In the genomic region with DNA sequence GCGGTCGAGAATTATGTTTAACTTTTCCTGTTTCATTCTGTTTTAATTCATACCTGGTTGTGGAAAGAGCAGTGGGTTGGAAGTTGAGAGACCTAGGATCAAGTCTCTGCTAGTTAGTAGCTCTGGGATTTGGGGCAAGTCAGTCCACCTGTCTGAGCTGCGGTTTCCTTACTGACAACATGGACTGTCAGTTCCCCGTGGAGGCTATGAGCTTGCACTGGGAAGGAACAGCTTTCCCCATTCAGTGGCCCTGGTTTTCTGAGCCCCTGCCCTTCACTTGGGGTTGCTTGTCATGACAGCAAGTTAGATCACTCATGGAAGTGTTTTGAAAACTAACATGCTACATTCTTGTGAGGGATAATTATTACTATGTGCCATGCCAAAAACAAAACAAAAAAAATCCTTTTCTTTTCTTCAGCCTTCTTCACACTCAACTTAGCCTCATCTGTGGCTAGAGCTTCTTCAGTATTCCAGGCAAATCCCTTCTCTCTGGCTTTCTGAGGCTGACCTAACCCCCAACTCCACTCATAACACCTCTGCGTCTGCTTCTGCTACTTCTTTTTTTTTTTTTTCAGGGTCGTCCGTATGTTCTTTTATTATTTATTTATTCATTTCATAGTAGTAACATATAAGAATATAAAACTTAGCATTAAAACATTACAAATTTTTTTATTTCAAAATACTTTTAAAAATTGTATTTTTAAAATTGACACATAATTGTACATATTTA, we compare ENCODE assay signal across 8 cellular contexts. TPM values are rescaled to one million over a fixed set of nuclear protein-coding genes. Genes with fewer than 3 reads are reported as not detected.
DNase-seq lines count a peak whose midpoint lies in the region; ATAC-seq and TF ChIP-seq lines count a peak whose summit lies in the region.

No MANE protein-coding gene starts in this region.

- no peaks in the 10 kb centered on the region for H3K36me3 Mint-ChIP-seq in activated CD4-positive, alpha-beta T cell treated with anti-CD3 and anti-CD28 coated beads, Interleukin-2, amount 10 ng/mL, durations not matched to agents 24 days and 14 days (ENCODE audit: low read depth)

- POLR2A ChIA-PET in OCI-LY7 (lab: Charles Lee), result interaction anchor here (0.7 kb wide), 1 partner anchor 43 kb away, joined by 3 read pairs; a partner anchor contains a TSS

- H3K27ac ChIP-seq in angular gyrus (ENCODE audit: low read depth, low read length), result peak overlapping the region; percentile 29
- H3K27ac ChIP-seq in left lung, result peak overlapping the region; percentile 87 to 90
- H3K27ac ChIP-seq in upper lobe of right lung, result peak overlapping the region; percentile 90
- no peak overlapping the region for H3K27ac ChIP-seq in OCI-LY7 (ENCODE audit: low read depth, low read length, poor library complexity, severe bottlenecking)

- ATAC-seq in left lung (peak; percentile 2), upper lobe of right lung (no peak)

- H3K9me2 ChIP-seq in OCI-LY7 (ENCODE audit: insufficient read depth, low read length), result no peaks in the 10 kb centered on the region

- H2AFZ ChIP-seq in OCI-LY7 (ENCODE audit: low read length), result no peak overlapping the region

- H3K36me3 ChIP-seq in left lung (no peaks in the 10 kb centered on the region), upper lobe of right lung (no peaks in the 10 kb centered on the region), OCI-LY7 (ENCODE audit: insufficient read depth, low read length) (no peaks in the 10 kb centered on the region)

- H3K4me1 Mint-ChIP-seq in activated CD4-positive, alpha-beta T cell treated with anti-CD3 and anti-CD28 coated beads, Interleukin-2, amount 10 ng/mL, durations not matched to agents 24 days and 14 days, result peaks cover 14% of the 10 kb centered on the region

- H3K4me3 ChIP-seq in left lung (no peak overlapping the region), upper lobe of right lung (no peak overlapping the region), OCI-LY7 (ENCODE audit: low read depth, low read length, poor library complexity, severe bottlenecking) (no peak overlapping the region)

- no peak for DNase-seq in activated CD4-positive, alpha-beta T cell treated with anti-CD3 and anti-CD28 coated beads, Interleukin-2, amount 10 ng/mL, durations not matched to agents 24 days and 14 days
- no peak for DNase-seq in activated CD4-positive, alpha-beta T cell treated with anti-CD3 and anti-CD28 coated beads for 48 hours
- DNase-seq in left lung, result no peak
- no peak for DNase-seq in upper lobe of right lung
- no peak for DNase-seq in NCI-H1092 treated with DMSO at 0.1 percent for 48 hours (lab: John Stamatoyannopoulos, UW)
- no peak for DNase-seq in NCI-H2081 treated with DMSO at 0.1 percent for 48 hours (lab: John Stamatoyannopoulos, UW)
- no peak for DNase-seq in OCI-LY7 (ENCODE audit: low spot score)

- H3K79me2 ChIP-seq in OCI-LY7 (ENCODE audit: insufficient read depth, low read depth, low read length), result no peaks in the 10 kb centered on the region

- peaks cover 21 to 44% of the 10 kb centered on the region in 2 donors for H3K4me1 ChIP-seq in left lung
- H3K4me1 ChIP-seq in upper lobe of right lung, result peaks cover 37% of the 10 kb centered on the region
- no peaks in the 10 kb centered on the region for H3K4me1 ChIP-seq in OCI-LY7 (ENCODE audit: insufficient read depth, low read length, poor library complexity, severe bottlenecking)

- TF ChIP-seq CTCF in left lung (IDR thresholded peaks at IDR 0.05) (no peak), upper lobe of right lung (IDR thresholded peaks at IDR 0.05) (no peak), OCI-LY7 (conservative IDR thresholded peaks at IDR 0.05; ENCODE audit: low read length) (no peak)

- no peaks in the 10 kb centered on the region for H3K9me3 Mint-ChIP-seq in activated CD4-positive, alpha-beta T cell treated with anti-CD3 and anti-CD28 coated beads, Interleukin-2, amount 10 ng/mL, durations not matched to agents 24 days and 14 days

- H3K4me3 Mint-ChIP-seq in activated CD4-positive, alpha-beta T cell treated with anti-CD3 and anti-CD28 coated beads, Interleukin-2, amount 10 ng/mL, durations not matched to agents 24 days and 14 days, result no peak overlapping the region

- no peaks in the 10 kb centered on the region for H3K27me3 Mint-ChIP-seq in activated CD4-positive, alpha-beta T cell treated with anti-CD3 and anti-CD28 coated beads, Interleukin-2, amount 10 ng/mL, durations not matched to agents 24 days and 14 days

- BruUV-seq in OCI-LY7 (replicated peaks; lab: Mats Ljungman, UMichigan), result no TSS peak

- no peaks in the 10 kb centered on the region for H3K9me3 ChIP-seq in left lung
- H3K9me3 ChIP-seq in upper lobe of right lung, result no peaks in the 10 kb centered on the region
- H3K9me3 ChIP-seq in OCI-LY7 (ENCODE audit: low read length), result no peaks in the 10 kb centered on the region

- intact Hi-C loops in activated CD4-positive, alpha-beta T cell treated with anti-CD3 and anti-CD28 coated beads, Interleukin-2, amount 10 ng/mL, durations not matched to agents 24 days and 14 days (cut with micrococcal nuclease), result loop anchor here (2.0 kb wide), 1 partner anchor 42 kb away; a partner anchor contains a TSS
- intact Hi-C loops in left lung (cut with DNase I), result no loop called here
- intact Hi-C loops in upper lobe of right lung (cut with DNase I), result no loop called here
- intact Hi-C loops in OCI-LY7 (cut with micrococcal nuclease; ENCODE audit: unreplicated experiment), result no loop called here

- H4K20me1 ChIP-seq in OCI-LY7 (ENCODE audit: insufficient read depth, low read length), result no peaks in the 10 kb centered on the region

- no peaks in the 10 kb centered on the region for H3K27me3 ChIP-seq in left lung
- no peaks in the 10 kb centered on the region for H3K27me3 ChIP-seq in upper lobe of right lung

- CTCF ChIA-PET in OCI-LY7 (lab: Charles Lee; ENCODE audit: unreplicated experiment), result no interaction called here

- H3K27ac Mint-ChIP-seq in activated CD4-positive, alpha-beta T cell treated with anti-CD3 and anti-CD28 coated beads, Interleukin-2, amount 10 ng/mL, durations not matched to agents 24 days and 14 days, result peak overlapping the region; percentile 7

- H3K4me2 ChIP-seq in OCI-LY7 (ENCODE audit: low read length), result no peak overlapping the region

RNA-seq across cellular contexts. Expression of a gene that starts 43.0 kb away (rescaled TPM):
- 41.8 and 43.1 TPM in 2 replicates for total RNA-seq in activated CD4-positive, alpha-beta T cell treated with anti-CD3 and anti-CD28 coated beads, Interleukin-2, amount 10 ng/mL, durations not matched to agents 24 days and 14 days
- 10 to 100 TPM; 37.4 to 41.5 TPM for total RNA-seq in left lung
- 37.6 TPM for total RNA-seq in upper lobe of right lung
- total RNA-seq in OCI-LY7 (2014; rRNA removed; shearing (Covaris generic)), result 37.6 and 42.1 TPM in 2 replicates
- total RNA-seq in OCI-LY7 (2022), result 71.9 and 86.6 TPM in 2 replicates
